In the genomic region with DNA sequence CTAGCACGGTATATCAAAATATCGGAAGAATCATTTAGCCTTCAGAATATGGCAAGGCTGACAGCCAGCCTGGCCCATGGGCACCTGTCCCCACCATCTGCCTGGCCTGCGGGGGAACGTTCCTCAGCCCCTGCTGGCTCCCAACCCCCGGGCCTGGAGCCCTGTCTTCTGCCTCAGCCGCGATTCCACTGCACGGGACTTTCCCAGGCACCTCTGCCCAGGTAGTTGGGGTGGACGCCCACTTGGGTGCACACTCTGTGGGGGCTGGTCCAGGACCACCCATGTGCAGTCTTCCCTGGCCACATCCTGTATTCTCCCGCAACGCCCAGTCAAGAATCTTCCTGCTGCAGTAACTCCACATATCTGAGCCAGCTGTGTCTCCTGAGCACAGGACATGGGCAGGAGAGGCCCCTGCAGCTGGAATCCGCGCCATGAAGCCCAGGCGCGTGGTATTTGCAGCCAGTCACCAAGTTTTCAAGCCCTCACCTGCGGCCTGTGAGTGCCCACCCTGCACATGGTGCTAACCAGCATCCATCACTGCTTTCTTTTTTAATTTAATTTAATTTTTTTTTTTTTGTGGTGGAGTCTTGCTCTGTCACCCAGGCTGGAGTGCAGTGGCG, we compare ENCODE assay signal across 12 cellular contexts.
DNase-seq lines count a peak whose midpoint lies in the region; TF ChIP-seq lines count a peak whose summit lies in the region.
"Had no signal": no experiment of that assay in that cellular context is flagged by ENCODE, and none has a peak within 500 bp of the region (broad histone marks: within the 10 kb centered on the region; RNA-seq: fewer than 3 reads in every experiment).

No MANE protein-coding gene starts in this region.

- CTCF ChIA-PET in activated naive CD4-positive, alpha-beta T cell treated with anti-CD3 and anti-CD28 coated beads, Interleukin-2, amount 10 ng/mL, durations not matched to agents 7 days and 5 days (lab: Charles Lee) = interaction anchor here (1.4 kb wide), 1 partner anchor 9 kb away, joined by 4 read pairs; no protein-coding TSS in a partner anchor

- H3K4me1 Mint-ChIP-seq in activated naive CD4-positive, alpha-beta T cell treated with anti-CD3 and anti-CD28 coated beads, Interleukin-2, amount 10 ng/mL, durations not matched to agents 7 days and 5 days = peaks cover 27% of the 10 kb centered on the region

- H3K27me3 ChIP-seq in testis = no peaks in the 10 kb centered on the region

- no peaks in the 10 kb centered on the region for H3K9me3 Mint-ChIP-seq in activated naive CD4-positive, alpha-beta T cell treated with anti-CD3 and anti-CD28 coated beads, Interleukin-2, amount 10 ng/mL, durations not matched to agents 7 days and 5 days
- H3K9me3 Mint-ChIP-seq: stimulated activated memory B cell treated with anti-CD40 and anti-IgM and Interleukin-4, amounts not matched to agents 10 μg/mL and 1 μg/mL and 100 μg/mL, for 72 hours had no signal

- no peaks in the 10 kb centered on the region for H3K36me3 Mint-ChIP-seq in activated naive CD4-positive, alpha-beta T cell treated with anti-CD3 and anti-CD28 coated beads, Interleukin-2, amount 10 ng/mL, durations not matched to agents 7 days and 5 days
- H3K36me3 Mint-ChIP-seq: stimulated activated memory B cell treated with anti-CD40 and anti-IgM and Interleukin-4, amounts not matched to agents 10 μg/mL and 1 μg/mL and 100 μg/mL, for 72 hours had no signal

- H3K36me3 ChIP-seq in testis (ENCODE audit: low read depth, missing control alignments) = no peaks in the 10 kb centered on the region

- H3K27ac Mint-ChIP-seq in activated naive CD4-positive, alpha-beta T cell treated with anti-CD3 and anti-CD28 coated beads, Interleukin-2, amount 10 ng/mL, durations not matched to agents 7 days and 5 days = no peak overlapping the region
- H3K27ac Mint-ChIP-seq: stimulated activated memory B cell treated with anti-CD40 and anti-IgM and Interleukin-4, amounts not matched to agents 10 μg/mL and 1 μg/mL and 100 μg/mL, for 72 hours had no signal

- no peaks in the 10 kb centered on the region for H3K27me3 Mint-ChIP-seq in activated naive CD4-positive, alpha-beta T cell treated with anti-CD3 and anti-CD28 coated beads, Interleukin-2, amount 10 ng/mL, durations not matched to agents 7 days and 5 days
- H3K27me3 Mint-ChIP-seq: stimulated activated memory B cell treated with anti-CD40 and anti-IgM and Interleukin-4, amounts not matched to agents 10 μg/mL and 1 μg/mL and 100 μg/mL, for 72 hours had no signal

- H3K4me3 ChIP-seq in lower leg skin (ENCODE audit: low read depth, poor library complexity, severe bottlenecking) (no peak overlapping the region), testis (no peak overlapping the region)

- TF ChIP-seq POLR2A in lower leg skin (IDR thresholded peaks at IDR 0.05) (no peak), testis (IDR thresholded peaks at IDR 0.05) (no peak)

- no peak overlapping the region for H3K27ac ChIP-seq in testis

- no peak overlapping the region for H3K4me3 Mint-ChIP-seq in activated naive CD4-positive, alpha-beta T cell treated with anti-CD3 and anti-CD28 coated beads, Interleukin-2, amount 10 ng/mL, durations not matched to agents 7 days and 5 days
- H3K4me3 Mint-ChIP-seq: stimulated activated memory B cell treated with anti-CD40 and anti-IgM and Interleukin-4, amounts not matched to agents 10 μg/mL and 1 μg/mL and 100 μg/mL, for 72 hours had no signal

- H3K9me3 ChIP-seq in testis = no peaks in the 10 kb centered on the region

- TF ChIP-seq CTCF in lower leg skin (IDR thresholded peaks at IDR 0.05) (no peak), testis (IDR thresholded peaks at IDR 0.05) (no peak)

- WGBS in lower leg skin, 2 donors = 71 to 76% methylated on average over 17 of the region's 17 CpGs
- 82 to 95% methylated on average over 12 to 17 of the region's 17 CpGs for WGBS in testis, 2 donors

- no peaks in the 10 kb centered on the region for H3K4me1 ChIP-seq in testis

- intact Hi-C loops in lower leg skin (cut with DNase I; ENCODE audit: low total_unique reads) (no loop called here), testis (cut with DNase I; ENCODE audit: low total_unique reads) (no loop called here)

- DNase-seq in activated naive CD4-positive, alpha-beta T cell treated with Interleukin-2 at 50 U/mL for 16 hours = peak; percentile 1
- no peak for DNase-seq in activated naive CD4-positive, alpha-beta T cell (lab: John Stamatoyannopoulos, UW)
- DNase-seq in activated naive CD4-positive, alpha-beta T cell treated with anti-CD3 and anti-CD28 coated beads, Interleukin-2, amount 10 ng/mL, durations not matched to agents 7 days and 5 days = peak; percentile 16
- DNase-seq in lower leg skin (ENCODE audit: low spot score in 2 of 2) = peak; percentile 6 to 81
- DNase-seq in testis = peak; percentile 9
- DNase-seq in EL = no peak
- DNase-seq in middle frontal gyrus (ENCODE audit: extremely low spot score, low spot score) = no peak
- DNase-seq in HK-2 (ENCODE audit: unreplicated experiment) = no peak
- DNase-seq: DMS79, HCEC 1CT, NCI-H1048 had no signal

Comparison
In these comparisons a context has a peak if more than half of its experiments do, and no peak if none do; other contexts are left out.
1. DNase-seq: peak in activated naive CD4-positive, alpha-beta T cell treated with Interleukin-2 at 50 U/mL for 16 hours (single experiment), activated naive CD4-positive, alpha-beta T cell treated with anti-CD3 and anti-CD28 coated beads, Interleukin-2, amount 10 ng/mL, durations not matched to agents 7 days and 5 days (single experiment), lower leg skin (2 of 2) and testis (single experiment); none in activated naive CD4-positive, alpha-beta T cell (0 of 4), EL (single experiment), middle frontal gyrus (single experiment) and HK-2 (single experiment).